14 cellular contexts compared by ENCODE assay signal in genomic region chr1:238061967-238062613, GRCh38.
A peak's percentile ranks its signal among the peaks of the same experiment; 100 is the strongest.
DNase-seq lines count a peak whose midpoint lies in the region; ATAC-seq and TF ChIP-seq lines count a peak whose summit lies in the region.
"Had no signal": no experiment of that assay in that cellular context is flagged by ENCODE, and none has a peak within 500 bp of the region (broad histone marks: within the 10 kb centered on the region; RNA-seq: fewer than 3 reads in every experiment).

No MANE protein-coding gene starts in this region.

- H3K4me3 ChIP-seq in transverse colon, result no peak overlapping the region
- H3K4me3 ChIP-seq: HAP-1 had no signal

- no peak for TF ChIP-seq CTCF in transverse colon (IDR thresholded peaks at IDR 0.05)

- intact Hi-C loops in transverse colon (cut with DNase I; ENCODE audit: low total_unique reads), result no loop called here

- no peaks in the 10 kb centered on the region for H3K36me3 ChIP-seq in transverse colon
- H3K36me3 ChIP-seq: brain microvascular endothelial cell, HAP-1 had no signal

- in situ Hi-C loops in transverse colon (cut with MboI; ENCODE audit: low pct_ligation_motif_present in 1 of 4, low pct_unique_long_range_greater_than_20kb in 1 of 4, low sequenced_read_pairs in 3 of 4), result no loop called here

- no peaks in the 10 kb centered on the region for H3K9me3 ChIP-seq in transverse colon

- WGBS in transverse colon (ENCODE audit: low coverage in 1 of 2), 2 donors, result 71% methylated on average over 1 to 3 of the region's 3 CpGs

- H3K4me1 ChIP-seq in transverse colon, result no peaks in the 10 kb centered on the region

- DNase-seq in T1000 (lab: John Stamatoyannopoulos, UW) (peak; percentile 14), non-pigmented ciliary epithelial cell (ENCODE audit: low read depth) (peak; percentile 45), activated gamma-delta T cell treated with Interleukin-2 at 50 U/mL for 16 hours (no peak), middle frontal gyrus (ENCODE audit: extremely low spot score, low spot score) (no peak), DMS 273 (lab: John Stamatoyannopoulos, UW; ENCODE audit: unreplicated experiment) (no peak), transverse colon (no peak)
- DNase-seq: activated CD8-positive, alpha-beta memory T cell treated with anti-CD3 and anti-CD28 coated beads for 24 hours; brain microvascular endothelial cell; head of caudate nucleus; nephron progenitor cell had no signal

- no peak for TF ChIP-seq POLR2A in transverse colon (IDR thresholded peaks at IDR 0.05)

- no peak for TF ChIP-seq EP300 in transverse colon (IDR thresholded peaks at IDR 0.05; ENCODE audit: low read depth)

- no peak overlapping the region for H3K27ac ChIP-seq in transverse colon
- H3K27ac ChIP-seq: brain microvascular endothelial cell had no signal

- peak; percentile 58 for ATAC-seq in GM18909 (IDR thresholded peaks at IDR 0.05; ENCODE audit: poor library complexity, unreplicated experiment)
- peak; percentile 45 for ATAC-seq in HG03103 (IDR thresholded peaks at IDR 0.05; ENCODE audit: low read depth, unreplicated experiment)
- ATAC-seq: Right ventricle myocardium inferior had no signal

- no peaks in the 10 kb centered on the region for H3K27me3 ChIP-seq in transverse colon
- H3K27me3 ChIP-seq: brain microvascular endothelial cell had no signal

Comparison
In these comparisons a context has a peak if more than half of its experiments do, and no peak if none do; other contexts are left out.
1. DNase-seq: peak in T1000 (single experiment) and non-pigmented ciliary epithelial cell (single experiment); none in activated gamma-delta T cell treated with Interleukin-2 at 50 U/mL for 16 hours (single experiment), middle frontal gyrus (single experiment), DMS 273 (single experiment) and transverse colon (single experiment).